Comparison of ENCODE assay signal across 8 cellular contexts in genomic region chr22:22110548-22111266, GRCh38.
DNase-seq lines count a peak whose midpoint lies in the region; ATAC-seq lines count a peak whose summit lies in the region.

No MANE protein-coding gene starts in this region.

- no peak overlapping the region for H3K9ac ChIP-seq in neuronal stem cell (ENCODE audit: low read depth, low read length, poor library complexity)

- H2BK12ac ChIP-seq in neuronal stem cell (ENCODE audit: low read length), result no peak overlapping the region

- H3K27me3 ChIP-seq in neuronal stem cell (ENCODE audit: control insufficient read depth in 3 of 3, insufficient read depth in 3 of 3, low read depth in 1 of 3, low read length in 3 of 3), result peaks cover 0 to 5% (median 3%) of the 10 kb centered on the region in 3 experiments

- H4K8ac ChIP-seq in neuronal stem cell (ENCODE audit: low read depth, low read length), result no peak overlapping the region

- no peaks in the 10 kb centered on the region for H3K79me1 ChIP-seq in neuronal stem cell (ENCODE audit: low read depth, low read length)

- no peak overlapping the region for H4K91ac ChIP-seq in neuronal stem cell (ENCODE audit: low read depth, low read length, poor library complexity)

- peak overlapping the region; percentile 12 for H2BK15ac ChIP-seq in neuronal stem cell (ENCODE audit: low read length)

- H3K4me1 ChIP-seq in neuronal stem cell (ENCODE audit: control insufficient read depth in 2 of 2, insufficient read depth in 1 of 2, low read depth in 1 of 2, low read length in 2 of 2), result no peaks in the 10 kb centered on the region

- DNase-seq in activated naive CD4-positive, alpha-beta T cell treated with anti-CD3 and anti-CD28 coated beads for 36 hours, result peak; percentile 65
- DNase-seq in activated naive CD4-positive, alpha-beta T cell (lab: John Stamatoyannopoulos, UW), result no peak
- DNase-seq in HK-2 (ENCODE audit: unreplicated experiment) (peak; percentile 69), T-helper 9 cell (peak; percentile 7), fibroblast of gingiva (ENCODE audit: low read depth) (peak; percentile 48), neuronal stem cell (ENCODE audit: low spot score) (peak; percentile 45), NCI-H2029 treated with DMSO at 0.1 percent for 48 hours (lab: John Stamatoyannopoulos, UW) (no peak)

- H3K27ac ChIP-seq in neuronal stem cell (replicated peaks; ENCODE audit: low read length), result no peak overlapping the region

- no peaks in the 10 kb centered on the region for H3K27me3 Mint-ChIP-seq in activated naive CD4-positive, alpha-beta T cell treated with anti-CD3 and anti-CD28 coated beads for 36 hours (ENCODE audit: low read depth)

- no CpG with 5 or more reads among the region's 7 CpGs for WGBS in neuronal stem cell (ENCODE audit: extremely low coverage in 2 of 2, insufficient read length in 2 of 2, insufficient replicate concordance in 1 of 2), 2 donors

- no peak overlapping the region for H3K4me3 ChIP-seq in neuronal stem cell (ENCODE audit: low read length in 2 of 2)

- peak; percentile 87 for ATAC-seq in GM21515 (IDR thresholded peaks at IDR 0.05; ENCODE audit: unreplicated experiment)

- no peak overlapping the region for H3K27ac Mint-ChIP-seq in activated naive CD4-positive, alpha-beta T cell treated with anti-CD3 and anti-CD28 coated beads for 36 hours

- no peak overlapping the region for H3K4me2 ChIP-seq in neuronal stem cell (ENCODE audit: insufficient read depth, low read length, poor library complexity, severe bottlenecking)

- no peaks in the 10 kb centered on the region for H3K9me3 ChIP-seq in neuronal stem cell (replicated peaks in 1 of 2; ENCODE audit: control insufficient read depth in 2 of 2, insufficient read depth in 1 of 2, low read depth in 1 of 2, low read length in 2 of 2)

- peak overlapping the region; percentile 86 for H3K23ac ChIP-seq in neuronal stem cell (ENCODE audit: low read depth, low read length, poor library complexity)

- no peaks in the 10 kb centered on the region for H3K36me3 Mint-ChIP-seq in activated naive CD4-positive, alpha-beta T cell treated with anti-CD3 and anti-CD28 coated beads for 36 hours (ENCODE audit: low read depth)

- H3K9me3 Mint-ChIP-seq in activated naive CD4-positive, alpha-beta T cell treated with anti-CD3 and anti-CD28 coated beads for 36 hours, result no peaks in the 10 kb centered on the region

- intact Hi-C loops in activated naive CD4-positive, alpha-beta T cell treated with anti-CD3 and anti-CD28 coated beads for 36 hours (cut with micrococcal nuclease), result no loop called here

- no peak overlapping the region for H2BK5ac ChIP-seq in neuronal stem cell (ENCODE audit: low read length)

- no peaks in the 10 kb centered on the region for H3K36me3 ChIP-seq in neuronal stem cell (replicated peaks in 1 of 2; ENCODE audit: control insufficient read depth in 2 of 2, insufficient read depth in 2 of 2, low read length in 2 of 2)

- no peak overlapping the region for H3K18ac ChIP-seq in neuronal stem cell (ENCODE audit: low read length)

- H3K4me1 Mint-ChIP-seq in activated naive CD4-positive, alpha-beta T cell treated with anti-CD3 and anti-CD28 coated beads for 36 hours (ENCODE audit: low read depth), result peaks cover 13% of the 10 kb centered on the region

- H3K14ac ChIP-seq in neuronal stem cell (ENCODE audit: low read length), result no peak overlapping the region

- no peak overlapping the region for H3K4ac ChIP-seq in neuronal stem cell (ENCODE audit: low read length)

- H2BK120ac ChIP-seq in neuronal stem cell (ENCODE audit: low read depth, low read length), result no peak overlapping the region

- peak overlapping the region; percentile 27 for H2AFZ ChIP-seq in neuronal stem cell (ENCODE audit: low read length)

- H2AK5ac ChIP-seq in neuronal stem cell (ENCODE audit: low read depth, low read length), result no peak overlapping the region

- no peak overlapping the region for H3K4me3 Mint-ChIP-seq in activated naive CD4-positive, alpha-beta T cell treated with anti-CD3 and anti-CD28 coated beads for 36 hours

- CTCF ChIA-PET in activated naive CD4-positive, alpha-beta T cell treated with anti-CD3 and anti-CD28 coated beads for 36 hours (lab: Charles Lee), result interaction anchor here (0.5 to 1.5 kb wide), 8 partner anchors 8 to 213 kb away, joined by 3 to 6 read pairs (median 3); no protein-coding TSS in a partner anchor

Comparison
In these comparisons a context has a peak if more than half of its experiments do, and no peak if none do; other contexts are left out.
1. DNase-seq: peak in activated naive CD4-positive, alpha-beta T cell treated with anti-CD3 and anti-CD28 coated beads for 36 hours (single experiment), HK-2 (single experiment), T-helper 9 cell (single experiment), fibroblast of gingiva (single experiment) and neuronal stem cell (single experiment); none in activated naive CD4-positive, alpha-beta T cell (0 of 4) and NCI-H2029 treated with DMSO at 0.1 percent for 48 hours (single experiment).